Comparison of ENCODE assay signal across 21 cellular contexts in the genomic region with DNA sequence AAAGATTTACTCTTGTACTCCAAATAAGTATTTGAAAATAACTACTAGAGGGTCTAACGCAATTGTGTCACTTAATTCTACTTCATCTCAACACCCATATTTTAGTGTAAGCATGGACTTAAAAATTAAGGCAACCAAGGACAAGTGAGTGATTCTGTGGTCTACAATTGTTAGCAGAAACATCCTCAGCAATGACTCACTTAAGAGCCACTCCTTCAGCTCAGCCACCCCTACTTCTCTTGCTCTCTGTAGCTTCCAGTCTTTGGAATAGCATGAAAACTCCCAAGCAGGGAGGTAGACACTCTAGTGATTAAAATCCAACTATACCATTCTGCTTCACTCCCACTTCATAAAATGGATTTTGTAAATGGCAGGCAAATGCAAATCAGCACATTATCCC.
"Had no signal": no experiment of that assay in that cellular context is flagged by ENCODE, and none has a peak within 500 bp of the region (broad histone marks: within the 10 kb centered on the region; RNA-seq: fewer than 3 reads in every experiment).

No MANE protein-coding gene starts in this region.

- ATAC-seq: activated CD8-positive, alpha-beta memory T cell treated with anti-CD3 and anti-CD28 coated beads, Interleukin-2, amount 10 ng/mL, durations not matched to agents 7 days and 5 days; activated T-helper 17 cell treated with anti-CD3 and anti-CD28 coated beads, Interleukin-2, amount 50 U/mL, for 72 hours; heart right ventricle; left colon; T-cell had no signal

- DNase-seq: activated B cell treated with CpG ODN at 0.5 μM for 24 hours; activated CD4-positive, alpha-beta memory T cell treated with anti-CD3 and anti-CD28 coated beads, Interleukin-2, amount 10 ng/mL, durations not matched to agents 7 days and 5 days; activated CD4-positive, alpha-beta T cell treated with anti-CD3 and anti-CD28 coated beads for 48 hours; activated CD8-positive, alpha-beta memory T cell treated with anti-CD3 and anti-CD28 coated beads, Interleukin-2, amount 10 ng/mL, durations not matched to agents 7 days and 5 days; activated naive CD4-positive, alpha-beta T cell; activated naive CD8-positive, alpha-beta T cell treated with anti-CD3 and anti-CD28 coated beads for 36 hours; amniotic stem cell; brain microvascular endothelial cell; cerebellar nuclear complex; cortex of kidney; heart right ventricle; immature natural killer cell; left colon; retina; stimulated activated CD4-positive, alpha-beta T cell treated with anti-CD3 and anti-CD28 coated beads, Interleukin-2, amount 100 ng/mL, for 24 hours; stimulated activated naive CD4-positive, alpha-beta T cell treated with Interleukin-2 at 50 U/mL for 16 hours; T-cell; thyroid gland had no signal

- H3K4me3 ChIP-seq: esophagus muscularis mucosa, heart right ventricle, lung, thyroid gland had no signal
